ENCODE assay signal across 7 cellular contexts in genomic region chr1:235258068-235258467, GRCh38.
DNase-seq lines count a peak whose midpoint lies in the region; ATAC-seq, FAIRE-seq and TF ChIP-seq lines count a peak whose summit lies in the region.
"Not testable (repeated sequence)": the region's sequence is repeated elsewhere in the genome, so short reads cannot be mapped to it uniquely, and the experiment has no call there.

No MANE protein-coding gene starts in this region.

- not testable (repeated sequence) for ATAC-seq in GM12878
- peak in 3 of 4 donors; percentile 12 to 47 (median 26) for ATAC-seq in right lobe of liver

- TF ChIP-seq EP300 in GM12878 (IDR thresholded peaks at IDR 0.05; ENCODE audit: borderline replicate concordance in 1 of 2, control insufficient read depth in 1 of 2, low read depth in 2 of 2, low read length in 2 of 2), result not testable (repeated sequence)

- H3K4me2 ChIP-seq in Karpas-422 (ENCODE audit: low read depth, low read length, poor library complexity, severe bottlenecking); GM12878 (ENCODE audit: control insufficient read depth, insufficient read depth): not testable (repeated sequence)

- FAIRE-seq in GM12878 (lab: Jason Lieb, UNC), result not testable (repeated sequence)

- not testable (repeated sequence) for H3K9me2 ChIP-seq in Karpas-422 (replicated peaks; ENCODE audit: insufficient read depth, low read length)

- not testable (repeated sequence) for H4K20me1 ChIP-seq in Karpas-422 (ENCODE audit: insufficient read depth, low read depth, low read length); GM12878 (ENCODE audit: control insufficient read depth, insufficient read depth)

- not testable (repeated sequence) for BruUV-seq in GM12878 (replicated peaks; lab: Mats Ljungman, UMichigan)

- H3K4me3 ChIP-seq in CD8-positive, alpha-beta memory T cell (ENCODE audit: low read length); Karpas-422 (ENCODE audit: low read length); GM12878; right lobe of liver: not testable (repeated sequence)

- H3K27me3 Mint-ChIP-seq in CD8-positive, alpha-beta memory T cell; activated CD4-positive, alpha-beta T cell treated with anti-CD3 and anti-CD28 coated beads, Interleukin-2, amount 10 ng/mL, durations not matched to agents 24 days and 14 days; activated T-helper 1 cell treated with anti-CD3 and anti-CD28 coated beads, Interleukin-12 subunit alpha, Interleukin-12 subunit beta, Interleukin-2, Interleukin-4 antibody, amounts not matched to agents 30 ng/mL and 10 ng/mL and 1 ng/mL, durations not matched to agents 14 hours and 24 hours and 36 hours (ENCODE audit: insufficient read depth); nephron progenitor cell (ENCODE audit: low read depth, poor library complexity): not testable (repeated sequence)

- H3K9ac ChIP-seq in Karpas-422 (ENCODE audit: low read length); GM12878 (ENCODE audit: control insufficient read depth, insufficient read depth, low read length): not testable (repeated sequence)

- peak overlapping the region in 1 of 7 donors; percentile 41 for H3K4me3 Mint-ChIP-seq in CD8-positive, alpha-beta memory T cell
- not testable (repeated sequence) for H3K4me3 Mint-ChIP-seq in activated CD4-positive, alpha-beta T cell treated with anti-CD3 and anti-CD28 coated beads, Interleukin-2, amount 10 ng/mL, durations not matched to agents 24 days and 14 days; nephron progenitor cell
- peak overlapping the region; percentile 11 for H3K4me3 Mint-ChIP-seq in activated T-helper 1 cell treated with anti-CD3 and anti-CD28 coated beads, Interleukin-12 subunit alpha, Interleukin-12 subunit beta, Interleukin-2, Interleukin-4 antibody, amounts not matched to agents 30 ng/mL and 10 ng/mL and 1 ng/mL, durations not matched to agents 14 hours and 24 hours and 36 hours

- SMC1A ChIA-PET in GM12878 (lab: Charles Lee; ENCODE audit: uncharacterized antibody, unreplicated experiment), result interaction anchor here (0.5 to 7.0 kb wide), 18 partner anchors 10 to 231 kb away, joined by 3 to 86 read pairs (median 4); partner anchors contain the start of genes ARID4B and GGPS1

- H3K27ac ChIP-seq in CD8-positive, alpha-beta memory T cell (ENCODE audit: low read depth, low read length); right lobe of liver: not testable (repeated sequence)
- H3K27ac ChIP-seq in Karpas-422 (ENCODE audit: low read length) (peak overlapping the region; percentile 21; the same call in 1 of the 2 replicates), GM12878 (ENCODE audit: control insufficient read depth, insufficient read depth) (0 out of 2 replicates have a peak overlapping the region, but pooled peaks have one; percentile 30)

- CTCF ChIA-PET in CD8-positive, alpha-beta memory T cell (lab: Charles Lee), result interaction anchor here (1.0 to 2.6 kb wide), 5 partner anchors 42 to 246 kb away, joined by 3 to 8 read pairs (median 4); partner anchors contain the start of genes B3GALNT2 and GGPS1
- CTCF ChIA-PET in GM12878 (lab: Yijun Ruan, JAX), result interaction anchor here (0.7 to 7.3 kb wide), 11 partner anchors 8 to 174 kb away, joined by 3 to 91 read pairs (median 6); partner anchors contain the start of genes ARID4B and GGPS1

- H2AFZ ChIP-seq in Karpas-422 (ENCODE audit: low read length); GM12878 (ENCODE audit: control insufficient read depth, low read depth, low read length): not testable (repeated sequence)

- peaks cover 32% of the 10 kb centered on the region for H3K4me1 ChIP-seq in CD8-positive, alpha-beta memory T cell (ENCODE audit: insufficient read depth, low read length)
- H3K4me1 ChIP-seq in Karpas-422 (ENCODE audit: low read length), result peaks cover 38% of the 10 kb centered on the region
- H3K4me1 ChIP-seq in GM12878 (ENCODE audit: control insufficient read depth, insufficient read depth, low read length), result peaks cover 14% of the 10 kb centered on the region
- not testable (repeated sequence) for H3K4me1 ChIP-seq in right lobe of liver

- H3K79me2 ChIP-seq in Karpas-422 (ENCODE audit: low read length), result peaks cover 93% of the 10 kb centered on the region
- H3K79me2 ChIP-seq in GM12878 (ENCODE audit: control insufficient read depth, insufficient read depth, low read length), result peaks cover 34% of the 10 kb centered on the region

- H3K4me1 Mint-ChIP-seq in CD8-positive, alpha-beta memory T cell, result peaks cover 67 to 90% (median 85%) of the 10 kb centered on the region in 3 donors
- peaks cover 27% of the 10 kb centered on the region for H3K4me1 Mint-ChIP-seq in activated CD4-positive, alpha-beta T cell treated with anti-CD3 and anti-CD28 coated beads, Interleukin-2, amount 10 ng/mL, durations not matched to agents 24 days and 14 days
- peaks cover 55% of the 10 kb centered on the region for H3K4me1 Mint-ChIP-seq in activated T-helper 1 cell treated with anti-CD3 and anti-CD28 coated beads, Interleukin-12 subunit alpha, Interleukin-12 subunit beta, Interleukin-2, Interleukin-4 antibody, amounts not matched to agents 30 ng/mL and 10 ng/mL and 1 ng/mL, durations not matched to agents 14 hours and 24 hours and 36 hours (ENCODE audit: low read depth)
- not testable (repeated sequence) for H3K4me1 Mint-ChIP-seq in nephron progenitor cell

- not testable (repeated sequence) for TF ChIP-seq CTCF in GM12878 (IDR thresholded peaks at IDR 0.05 in 2 of 3, conservative IDR thresholded peaks at IDR 0.05 in 1 of 3; ENCODE audit: control insufficient read depth in 2 of 3, extremely low read depth in 1 of 3, insufficient read depth in 1 of 3, low read depth in 3 of 3, low read length in 3 of 3); right lobe of liver (IDR thresholded peaks at IDR 0.05); nephron progenitor cell (IDR thresholded peaks at IDR 0.05)

- TF ChIP-seq POLR2A in GM12878 (IDR thresholded peaks at IDR 0.05; ENCODE audit: low read depth, low read length); right lobe of liver (IDR thresholded peaks at IDR 0.05): not testable (repeated sequence)

- DNase-seq in CD8-positive, alpha-beta memory T cell; Karpas-422; activated CD4-positive, alpha-beta T cell treated with anti-CD3 and anti-CD28 coated beads, Interleukin-2, amount 10 ng/mL, durations not matched to agents 24 days and 14 days; activated T-helper 1 cell treated with anti-CD3 and anti-CD28 coated beads, Interleukin-12 subunit alpha, Interleukin-12 subunit beta, Interleukin-2, Interleukin-4 antibody, amounts not matched to agents 30 ng/mL and 10 ng/mL and 1 ng/mL, durations not matched to agents 14 hours and 24 hours and 36 hours (ENCODE audit: low spot score); GM12878 (ENCODE audit: low read depth, low spot score); right lobe of liver; nephron progenitor cell: not testable (repeated sequence)

- 90% methylated on average over 6 of the region's 6 CpGs for WGBS in GM12878 (ENCODE audit: insufficient coverage, insufficient replicate concordance, low lambda C conversion rate, missing lambda C conversion rate)
- 64% methylated on average over 4 of the region's 6 CpGs for WGBS in right lobe of liver (ENCODE audit: insufficient coverage, low coverage, low lambda C conversion rate, missing lambda C conversion rate)

- not testable (repeated sequence) for H3K27me3 ChIP-seq in CD8-positive, alpha-beta memory T cell (ENCODE audit: insufficient read depth, low read length, poor library complexity, severe bottlenecking); Karpas-422 (ENCODE audit: low read length); GM12878 (replicated peaks in 1 of 2; ENCODE audit: control insufficient read depth in 2 of 2, insufficient read depth in 2 of 2, low read length in 1 of 2); right lobe of liver

- RAD21 ChIA-PET in GM12878 (lab: Charles Lee; ENCODE audit: unreplicated experiment), result interaction anchor here (0.6 to 3.0 kb wide), 11 partner anchors 12 to 159 kb away, joined by 3 to 15 read pairs (median 9); partner anchors contain the start of genes ARID4B and GGPS1

- not testable (repeated sequence) for TF ChIP-seq RAD21 in GM12878 (IDR thresholded peaks at IDR 0.05; ENCODE audit: insufficient read depth, low read depth, low read length)

- POLR2A ChIA-PET in CD8-positive, alpha-beta memory T cell (lab: Charles Lee), result not testable (repeated sequence)
- POLR2A ChIA-PET in GM12878 (lab: Charles Lee), result interaction anchor here (0.5 to 2.0 kb wide), 6 partner anchors 9 to 233 kb away, joined by 3 to 17 read pairs (median 4); partner anchors contain the start of genes ARID4B and GGPS1

- H3K36me3 Mint-ChIP-seq in CD8-positive, alpha-beta memory T cell, result peaks cover 0 to 33% (median 1%) of the 10 kb centered on the region in 3 donors
- H3K36me3 Mint-ChIP-seq in activated CD4-positive, alpha-beta T cell treated with anti-CD3 and anti-CD28 coated beads, Interleukin-2, amount 10 ng/mL, durations not matched to agents 24 days and 14 days (ENCODE audit: low read depth), result peaks cover 13% of the 10 kb centered on the region
- H3K36me3 Mint-ChIP-seq in activated T-helper 1 cell treated with anti-CD3 and anti-CD28 coated beads, Interleukin-12 subunit alpha, Interleukin-12 subunit beta, Interleukin-2, Interleukin-4 antibody, amounts not matched to agents 30 ng/mL and 10 ng/mL and 1 ng/mL, durations not matched to agents 14 hours and 24 hours and 36 hours (ENCODE audit: low read depth), result peaks cover 14% of the 10 kb centered on the region
- H3K36me3 Mint-ChIP-seq in nephron progenitor cell (ENCODE audit: low read depth), result peaks cover 14% of the 10 kb centered on the region

- intact Hi-C loops in activated CD4-positive, alpha-beta T cell treated with anti-CD3 and anti-CD28 coated beads, Interleukin-2, amount 10 ng/mL, durations not matched to agents 24 days and 14 days (cut with micrococcal nuclease), result loop anchor here (5.0 to 10.0 kb wide), 3 partner anchors 39 to 247 kb away; partner anchors contain the start of gene B3GALNT2
- intact Hi-C loops in activated T-helper 1 cell treated with anti-CD3 and anti-CD28 coated beads, Interleukin-12 subunit alpha, Interleukin-12 subunit beta, Interleukin-2, Interleukin-4 antibody, amounts not matched to agents 30 ng/mL and 10 ng/mL and 1 ng/mL, durations not matched to agents 14 hours and 24 hours and 36 hours (cut with micrococcal nuclease), result not testable (repeated sequence)
- intact Hi-C loops in GM12878 (cut with micrococcal nuclease; ENCODE audit: unreplicated experiment), result loop anchor here (10.0 kb wide), 1 partner anchor 247 kb away; the partner anchor contains the start of gene B3GALNT2
- intact Hi-C loops in right lobe of liver (cut with DNase I), result loop anchor here (10.0 kb wide), 1 partner anchor 157 kb away; no protein-coding TSS in a partner anchor

- not testable (repeated sequence) for H3K9me3 Mint-ChIP-seq in CD8-positive, alpha-beta memory T cell; activated CD4-positive, alpha-beta T cell treated with anti-CD3 and anti-CD28 coated beads, Interleukin-2, amount 10 ng/mL, durations not matched to agents 24 days and 14 days; activated T-helper 1 cell treated with anti-CD3 and anti-CD28 coated beads, Interleukin-12 subunit alpha, Interleukin-12 subunit beta, Interleukin-2, Interleukin-4 antibody, amounts not matched to agents 30 ng/mL and 10 ng/mL and 1 ng/mL, durations not matched to agents 14 hours and 24 hours and 36 hours; nephron progenitor cell

- in situ Hi-C loops in GM12878 (cut with MboI), result not testable (repeated sequence)

- not testable (repeated sequence) for H3K9me3 ChIP-seq in CD8-positive, alpha-beta memory T cell (ENCODE audit: low read length); Karpas-422 (ENCODE audit: low read length); GM12878 (replicated peaks; ENCODE audit: control insufficient read depth, insufficient read depth, low read length); right lobe of liver

- peak overlapping the region; percentile 9 to 86 (median 72) for H3K27ac Mint-ChIP-seq in CD8-positive, alpha-beta memory T cell
- H3K27ac Mint-ChIP-seq in activated CD4-positive, alpha-beta T cell treated with anti-CD3 and anti-CD28 coated beads, Interleukin-2, amount 10 ng/mL, durations not matched to agents 24 days and 14 days, result peak overlapping the region; percentile 24
- not testable (repeated sequence) for H3K27ac Mint-ChIP-seq in activated T-helper 1 cell treated with anti-CD3 and anti-CD28 coated beads, Interleukin-12 subunit alpha, Interleukin-12 subunit beta, Interleukin-2, Interleukin-4 antibody, amounts not matched to agents 30 ng/mL and 10 ng/mL and 1 ng/mL, durations not matched to agents 14 hours and 24 hours and 36 hours
- H3K27ac Mint-ChIP-seq in nephron progenitor cell, result peak overlapping the region; percentile 42

- H3K36me3 ChIP-seq in CD8-positive, alpha-beta memory T cell (ENCODE audit: insufficient read depth, low read length); GM12878 (ENCODE audit: control insufficient read depth in 2 of 2, insufficient read depth in 2 of 2, low read length in 1 of 2); right lobe of liver: not testable (repeated sequence)
- H3K36me3 ChIP-seq in Karpas-422 (ENCODE audit: insufficient read depth, low read length), result peaks cover 12% of the 10 kb centered on the region; the same call in 1 of the 2 replicates
